ENCODE assay signal across 22 cellular contexts in genomic region chr5:143322931-143323330, GRCh38.
DNase-seq lines count a peak whose midpoint lies in the region; ATAC-seq and TF ChIP-seq lines count a peak whose summit lies in the region.
"Had no signal": no experiment of that assay in that cellular context is flagged by ENCODE, and none has a peak within 500 bp of the region (broad histone marks: within the 10 kb centered on the region; RNA-seq: fewer than 3 reads in every experiment).

No MANE protein-coding gene starts in this region.

- H3K36me3 ChIP-seq in SK-N-SH (replicated peaks in 1 of 2; ENCODE audit: control insufficient read depth in 1 of 2, insufficient read depth in 2 of 2, low read length in 1 of 2) (peaks cover 0 to 7% of the 10 kb centered on the region in 2 experiments), gastrocnemius medialis (no peaks in the 10 kb centered on the region)
- H3K36me3 ChIP-seq: heart left ventricle, lower lobe of right lung, sigmoid colon had no signal

- H3K4me2 ChIP-seq in SK-N-SH = no peak overlapping the region
- H3K4me2 ChIP-seq: BLaER1 had no signal

- H2AFZ ChIP-seq in SK-N-SH (ENCODE audit: low read depth) = no peak overlapping the region
- H2AFZ ChIP-seq: parathyroid adenoma had no signal

- H3K79me2 ChIP-seq in SK-N-SH (ENCODE audit: insufficient read depth) = peaks cover 74% of the 10 kb centered on the region

- no peak for TF ChIP-seq CTCF in SK-N-SH (IDR thresholded peaks at IDR 0.05)
- TF ChIP-seq CTCF in chondrocyte (IDR thresholded peaks at IDR 0.05) = peak; percentile 37
- TF ChIP-seq CTCF in gastrocnemius medialis (IDR thresholded peaks at IDR 0.05 in 4 of 5, conservative IDR thresholded peaks at IDR 0.05 in 1 of 5) = no peak

- TF ChIP-seq RAD21 in SK-N-SH (IDR thresholded peaks at IDR 0.05; ENCODE audit: low read length) = no peak

- H3K27me3 Mint-ChIP-seq in chondrocyte (ENCODE audit: low read depth) = no peaks in the 10 kb centered on the region
- H3K27me3 Mint-ChIP-seq: naive B cell had no signal

- 65% methylated on average over 3 of the region's 3 CpGs for WGBS in SK-N-SH (ENCODE audit: low lambda C conversion rate)

- H3K4me1 Mint-ChIP-seq in chondrocyte (ENCODE audit: low read depth) = peaks cover 21% of the 10 kb centered on the region

- H3K36me3 Mint-ChIP-seq in chondrocyte (ENCODE audit: low read depth) = no peaks in the 10 kb centered on the region

- POLR2A ChIA-PET in SK-N-SH (lab: Yijun Ruan, JAX) = no interaction called here

- H3K27ac Mint-ChIP-seq in chondrocyte (ENCODE audit: unreplicated experiment) = peak overlapping the region; percentile 30

- no peaks in the 10 kb centered on the region for H3F3A ChIP-seq in SK-N-SH (replicated peaks; ENCODE audit: insufficient read depth)

- no peak for TF ChIP-seq POLR2A in gastrocnemius medialis (IDR thresholded peaks at IDR 0.05)

- no peak overlapping the region for H3K9ac ChIP-seq in SK-N-SH
- H3K9ac ChIP-seq: BLaER1, parathyroid adenoma had no signal

- H3K9me3 ChIP-seq in SK-N-SH = no peaks in the 10 kb centered on the region
- no peaks in the 10 kb centered on the region for H3K9me3 ChIP-seq in gastrocnemius medialis
- H3K9me3 ChIP-seq: lower lobe of right lung had no signal

- H3K4me1 ChIP-seq in SK-N-SH (ENCODE audit: control insufficient read depth in 1 of 2, insufficient read depth in 2 of 2, low read depth in 1 of 2, low read length in 1 of 2) (peaks cover 10 to 18% of the 10 kb centered on the region in 2 experiments; a peak in 3 of 4 replicates), gastrocnemius medialis (peaks cover 75 to 93% of the 10 kb centered on the region in 2 donors)
- H3K4me1 ChIP-seq: BLaER1, parathyroid adenoma had no signal

- no peak for TF ChIP-seq EP300 in SK-N-SH (IDR thresholded peaks at IDR 0.05; ENCODE audit: borderline replicate concordance in 1 of 2, low read depth in 1 of 2, low read length in 1 of 2)

- H3K4me3 Mint-ChIP-seq in chondrocyte (ENCODE audit: unreplicated experiment) = no peak overlapping the region

- in situ Hi-C loops in gastrocnemius medialis (cut with MboI; ENCODE audit: low sequenced_read_pairs in 4 of 4) = no loop called here

- H3K4me3 ChIP-seq in SK-N-SH (ENCODE audit: low read depth in 2 of 2, low read length in 1 of 2) = no peak overlapping the region
- H3K4me3 ChIP-seq in gastrocnemius medialis = no peak overlapping the region
- H3K4me3 ChIP-seq: BLaER1, heart left ventricle, lower lobe of right lung, sigmoid colon had no signal

- H3K27me3 ChIP-seq in SK-N-SH (ENCODE audit: insufficient read depth) (no peaks in the 10 kb centered on the region), gastrocnemius medialis (no peaks in the 10 kb centered on the region)
- H3K27me3 ChIP-seq: BLaER1, heart left ventricle, sigmoid colon had no signal

- 0 out of 2 replicates have a peak, but pooled peaks cover 10% of the 10 kb centered on the region for H4K20me1 ChIP-seq in SK-N-SH (ENCODE audit: insufficient read depth)

- ATAC-seq in SK-N-SH treated with all-trans-retinoic acid at 6 μM for 48 hours = peak; percentile 68
- peak in 1 of 2 donors; percentile 70 for ATAC-seq in gastrocnemius medialis
- ATAC-seq in HG02678 (IDR thresholded peaks at IDR 0.05; ENCODE audit: unreplicated experiment) = no peak
- ATAC-seq: heart left ventricle, lower lobe of right lung, PC-3 had no signal

- H3K27ac ChIP-seq in SK-N-SH (ENCODE audit: low read depth in 2 of 2, low read length in 1 of 2) (no peak overlapping the region), gastrocnemius medialis (peak overlapping the region; percentile 12 to 67 (median 55))
- H3K27ac ChIP-seq: 22Rv1, BLaER1, heart left ventricle, lower lobe of right lung, parathyroid adenoma, sigmoid colon had no signal

- intact Hi-C loops in gastrocnemius medialis (cut with DNase I; ENCODE audit: low total_unique reads) = no loop called here

- H3K9me2 ChIP-seq in SK-N-SH = no peaks in the 10 kb centered on the region

- no peak for DNase-seq in SK-N-SH
- peak; percentile 51 for DNase-seq in LHCN-M2 (ENCODE audit: low read depth)
- DNase-seq in chondrocyte (ENCODE audit: low spot score) = no peak
- no peak for DNase-seq in gastrocnemius medialis
- no peak for DNase-seq in midbrain (lab: John Stamatoyannopoulos, UW)
- no peak for DNase-seq in stimulated activated CD4-positive, alpha-beta T cell treated with anti-CD3 and anti-CD28 coated beads, Interleukin-15, amount 100 ng/mL, for 24 hours
- DNase-seq: activated CD4-positive, alpha-beta T cell treated with anti-CD3 and anti-CD28 coated beads for 4 hours; activated CD8-positive, alpha-beta memory T cell treated with anti-CD3 and anti-CD28 coated beads, Interleukin-2, amount 50 U/mL, for 4 hours; activated naive CD4-positive, alpha-beta T cell treated with Interleukin-2 at 50 U/mL for 16 hours; DMS153; heart left ventricle; lower lobe of right lung; naive B cell; NCI-H1105; NCI-H82; PC-3; sigmoid colon had no signal

- no peaks in the 10 kb centered on the region for H3K9me3 Mint-ChIP-seq in chondrocyte (ENCODE audit: low read depth)

- CTCF ChIA-PET in SK-N-SH (lab: Yijun Ruan, JAX) = no interaction called here

TF ChIP-seq in SK-N-SH treated with all-trans-retinoic acid at 6 μM for 48 hours, 23 proteins besides CTCF, POLR2A, EP300 and RAD21:
- TF ChIP-seq BACH2 (CRISPR knock-in tag; IDR thresholded peaks at IDR 0.05; ENCODE audit: borderline replicate concordance) (no peak), ZNF70 (CRISPR knock-in tag; IDR thresholded peaks at IDR 0.05) (no peak)

TF ChIP-seq in SK-N-SH, 30 proteins besides CTCF, POLR2A, EP300 and RAD21:
- no peak for TF ChIP-seq FOXM1 (IDR thresholded peaks at IDR 0.05; ENCODE audit: low read depth)
- TF ChIP-seq NRF1 (IDR thresholded peaks at IDR 0.05; ENCODE audit: low read depth, low read length) = no peak
- TF ChIP-seq GABPA (IDR thresholded peaks at IDR 0.05; ENCODE audit: low read depth) = no peak
- TF ChIP-seq SMC3 (IDR thresholded peaks at IDR 0.05; ENCODE audit: low read depth, low read length) = no peak
- TF ChIP-seq YY1 (IDR thresholded peaks at IDR 0.05; ENCODE audit: low read depth) = no peak
- TF ChIP-seq NFIC (IDR thresholded peaks at IDR 0.05; ENCODE audit: borderline replicate concordance) = no peak
- no peak for TF ChIP-seq CHD2 (IDR thresholded peaks at IDR 0.05; ENCODE audit: low read length, partially characterized antibody)
- TF ChIP-seq EZH2phosphoT487 (IDR thresholded peaks at IDR 0.05; ENCODE audit: borderline replicate concordance, low read depth) = no peak
- TF ChIP-seq IRF3 (IDR thresholded peaks at IDR 0.05; ENCODE audit: low read depth, low read length) = no peak
- no peak for TF ChIP-seq RFX5 (IDR thresholded peaks at IDR 0.05; ENCODE audit: low read length)
- no peak for TF ChIP-seq SIN3A (IDR thresholded peaks at IDR 0.05; ENCODE audit: borderline replicate concordance, low read depth, low read length)
- TF ChIP-seq RCOR1 (IDR thresholded peaks at IDR 0.05; ENCODE audit: low read length) = no peak
- TF ChIP-seq ZBTB33 (IDR thresholded peaks at IDR 0.05; ENCODE audit: borderline replicate concordance, low read depth) = no peak
- TF ChIP-seq JUND (IDR thresholded peaks at IDR 0.05) = no peak

Comparison
In these comparisons a context has a peak if more than half of its experiments do, and no peak if none do; other contexts are left out.
1. H3K27ac ChIP-seq: peak in gastrocnemius medialis (4 of 4); none in SK-N-SH (0 of 2).